8 cellular contexts compared by ENCODE assay signal in the genomic region with DNA sequence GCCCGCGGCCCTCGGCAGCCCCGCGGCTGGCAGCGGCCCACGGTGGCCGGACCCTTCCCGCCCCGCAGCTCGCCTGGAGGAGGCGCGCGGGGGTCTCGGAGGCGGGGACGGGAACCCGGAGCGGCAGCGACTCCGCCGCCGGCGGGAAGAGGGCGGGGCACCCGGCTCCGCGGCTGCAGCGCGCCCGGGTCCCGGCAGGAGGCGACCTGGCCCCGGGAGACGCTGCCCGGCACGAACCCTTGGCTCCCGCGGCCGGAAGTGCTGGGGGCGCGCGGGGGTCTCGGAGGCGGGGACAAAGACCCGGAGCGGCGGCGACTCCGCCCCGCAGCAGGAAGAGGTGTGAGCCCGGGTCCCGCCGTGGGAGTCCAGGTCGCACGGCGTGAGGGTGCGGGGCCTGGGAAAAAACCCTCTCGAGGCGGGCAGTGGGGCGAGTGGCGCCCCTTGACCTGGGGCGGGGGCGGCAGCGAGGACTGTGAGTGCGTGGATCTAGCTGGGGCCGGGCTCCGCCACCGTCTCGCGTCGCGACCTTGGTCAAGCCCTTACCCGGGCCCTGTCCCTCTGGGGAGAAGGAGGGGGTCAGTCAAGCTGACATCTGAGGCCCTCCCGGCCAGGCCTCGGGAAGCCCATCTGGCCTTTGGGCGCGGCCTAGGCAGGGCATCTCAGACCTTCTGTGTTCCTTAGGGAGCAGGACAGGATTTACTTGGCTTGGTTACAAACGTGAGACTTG. TPM values are rescaled to one million over a fixed set of nuclear protein-coding genes. Genes with fewer than 3 reads are reported as not detected.
DNase-seq lines count a peak whose midpoint lies in the region; ATAC-seq and TF ChIP-seq lines count a peak whose summit lies in the region.

TSS of gene CIB2 (minus strand) at position 151 of the 727 bp plus-strand sequence. CDS start 230 bp downstream, outside the sequence.

- ATAC-seq in GM18502 (IDR thresholded peaks at IDR 0.05; ENCODE audit: poor library complexity, unreplicated experiment) (peak; percentile 84), HG03039 (IDR thresholded peaks at IDR 0.05; ENCODE audit: unreplicated experiment) (peak; percentile 65), left lung (peak; percentile 97)

- H3K4me3 ChIP-seq in coronary artery = peak within 1 kb of the TSS; percentile 83
- H3K4me3 ChIP-seq in left lung = peak within 1 kb of the TSS; percentile 53 to 67

- no peaks in the 10 kb centered on the region for H3K9me3 Mint-ChIP-seq in activated CD4-positive, alpha-beta T cell treated with anti-CD3 and anti-CD28 coated beads, Interleukin-2, amount 10 ng/mL, durations not matched to agents 24 days and 14 days

- peaks cover 7 to 22% of the 10 kb centered on the region in 2 donors for H3K4me1 ChIP-seq in left lung

- no peaks in the 10 kb centered on the region for H3K27me3 Mint-ChIP-seq in activated CD4-positive, alpha-beta T cell treated with anti-CD3 and anti-CD28 coated beads, Interleukin-2, amount 10 ng/mL, durations not matched to agents 24 days and 14 days

- no peaks in the 10 kb centered on the region for H3K36me3 Mint-ChIP-seq in activated CD4-positive, alpha-beta T cell treated with anti-CD3 and anti-CD28 coated beads, Interleukin-2, amount 10 ng/mL, durations not matched to agents 24 days and 14 days (ENCODE audit: low read depth)

- H3K4me3 Mint-ChIP-seq in activated CD4-positive, alpha-beta T cell treated with anti-CD3 and anti-CD28 coated beads, Interleukin-2, amount 10 ng/mL, durations not matched to agents 24 days and 14 days = peak within 1 kb of the TSS; percentile 84

- TF ChIP-seq CTCF in coronary artery (IDR thresholded peaks at IDR 0.05) (peak; percentile 91), left lung (IDR thresholded peaks at IDR 0.05) (peak; percentile 71 to 84)

- H3K4me1 Mint-ChIP-seq in activated CD4-positive, alpha-beta T cell treated with anti-CD3 and anti-CD28 coated beads, Interleukin-2, amount 10 ng/mL, durations not matched to agents 24 days and 14 days = peaks cover 28% of the 10 kb centered on the region

- H3K27me3 ChIP-seq in left lung = peaks cover 0 to 9% of the 10 kb centered on the region in 2 donors

- no peaks in the 10 kb centered on the region for H3K9me3 ChIP-seq in left lung

- peak within 1 kb of the TSS; percentile 87 for H3K27ac Mint-ChIP-seq in activated CD4-positive, alpha-beta T cell treated with anti-CD3 and anti-CD28 coated beads, Interleukin-2, amount 10 ng/mL, durations not matched to agents 24 days and 14 days

- intact Hi-C loops in activated CD4-positive, alpha-beta T cell treated with anti-CD3 and anti-CD28 coated beads, Interleukin-2, amount 10 ng/mL, durations not matched to agents 24 days and 14 days (cut with micrococcal nuclease) = loop anchor here (1.0 to 5.0 kb wide), 4 partner anchors 18 to 111 kb away; partner anchors contain the start of gene IDH3A
- intact Hi-C loops in left lung (cut with DNase I) = no loop called here

- DNase-seq in 8988T (peak; percentile 85), NCI-H345 (lab: John Stamatoyannopoulos, UW) (peak; percentile 68), coronary artery (ENCODE audit: low spot score) (peak; percentile 74), left lung (peak; percentile 58 to 95)
- DNase-seq in activated CD4-positive, alpha-beta T cell treated with anti-CD3 and anti-CD28 coated beads, Interleukin-2, amount 10 ng/mL, durations not matched to agents 24 days and 14 days = peak; percentile 96
- peak; percentile 60 for DNase-seq in stimulated activated CD4-positive, alpha-beta T cell treated with anti-CD3 and anti-CD28 coated beads, Interleukin-2, amount 100 ng/mL, for 4 hours (ENCODE audit: low read depth)

- H3K27ac ChIP-seq in coronary artery (peak within 1 kb of the TSS; percentile 75 to 82), left lung (peak within 1 kb of the TSS; percentile 51 to 77)

- no peaks in the 10 kb centered on the region for H3K36me3 ChIP-seq in left lung

RNA-seq across cellular contexts. Expression of gene CIB2, which starts in this region (rescaled TPM):
- 1.2 and 1.5 TPM in 2 replicates for total RNA-seq in activated CD4-positive, alpha-beta T cell treated with anti-CD3 and anti-CD28 coated beads, Interleukin-2, amount 10 ng/mL, durations not matched to agents 24 days and 14 days
- total RNA-seq in left lung = 1 to 10 TPM; 1.3 to 3.5 TPM

Comparison
In these comparisons a context has a peak if more than half of its experiments do, and no peak if none do; other contexts are left out.
1. Peak in every context shown above with its lines: DNase-seq, ATAC-seq, H3K4me3 ChIP-seq and H3K27ac ChIP-seq.